ENCODE assay signal across 12 cellular contexts in the genomic region with DNA sequence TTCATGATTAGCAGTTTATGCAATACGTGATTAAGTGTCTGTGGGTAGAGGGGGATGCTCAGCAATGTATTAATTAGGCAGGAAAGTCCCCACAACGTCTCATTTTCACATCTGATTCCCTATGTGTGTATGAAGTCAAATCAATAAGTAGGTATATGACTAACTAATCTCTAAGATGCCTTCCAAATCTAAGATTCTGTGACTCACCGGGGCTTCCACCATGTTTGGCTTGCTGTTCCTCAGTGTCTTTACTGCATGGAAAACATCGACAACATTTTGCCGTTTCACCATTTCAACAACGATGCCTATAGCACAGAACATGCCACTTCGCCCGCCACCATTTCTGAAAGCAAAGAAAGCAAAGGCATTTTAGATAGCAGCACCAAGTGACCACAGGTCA.
DNase-seq lines count a peak whose midpoint lies in the region; ATAC-seq, FAIRE-seq and TF ChIP-seq lines count a peak whose summit lies in the region.
"Had no signal": no experiment of that assay in that cellular context is flagged by ENCODE, and none has a peak within 500 bp of the region (broad histone marks: within the 10 kb centered on the region; RNA-seq: fewer than 3 reads in every experiment).

No MANE protein-coding gene starts in this region.

- DNase-seq in SK-N-SH (no peak), bronchial epithelial cell (ENCODE audit: low read depth) (peak; percentile 25), RPMI8226 (no peak)
- peak; percentile 47 to 66 for DNase-seq in activated CD4-positive, alpha-beta T cell treated with anti-CD3 and anti-CD28 coated beads, Interleukin-2, amount 50 U/mL, for 48 hours
- DNase-seq in stimulated activated CD4-positive, alpha-beta T cell treated with anti-CD3 and anti-CD28 coated beads, TNF-alpha, amount 100 ng/mL, for 48 hours (ENCODE audit: low read depth in 3 of 3): peak; percentile 12 to 32 (median 31)
- DNase-seq: esophagus squamous epithelium, NCI-H2107, transverse colon had no signal

- H4K20me1 ChIP-seq in SK-N-SH (ENCODE audit: insufficient read depth): no peaks in the 10 kb centered on the region

- peak overlapping the region in 1 of 2 experiments; percentile 81; a peak in 1 of 4 replicates for H3K27ac ChIP-seq in SK-N-SH (ENCODE audit: low read depth in 2 of 2, low read length in 1 of 2)
- H3K27ac ChIP-seq: esophagus squamous epithelium, HL-60, transverse colon had no signal

- 89% methylated on average over 8 of the region's 8 CpGs for WGBS in SK-N-SH (ENCODE audit: low lambda C conversion rate)

- ATAC-seq in SK-N-SH treated with all-trans-retinoic acid at 6 μM for 48 hours (no peak), HG02840 (IDR thresholded peaks at IDR 0.05; ENCODE audit: low FRiP score, unreplicated experiment) (no peak), HG02852 (IDR thresholded peaks at IDR 0.05; ENCODE audit: unreplicated experiment) (no peak)

- H3F3A ChIP-seq in SK-N-SH (replicated peaks; ENCODE audit: insufficient read depth): peaks cover 8% of the 10 kb centered on the region

- H3K4me3 ChIP-seq in SK-N-SH (ENCODE audit: low read depth in 2 of 2, low read length in 1 of 2) (no peak overlapping the region), bronchial epithelial cell (ENCODE audit: low read depth, low read length) (no peak overlapping the region)
- H3K4me3 ChIP-seq: esophagus squamous epithelium, transverse colon had no signal

- POLR2A ChIA-PET in SK-N-SH (lab: Yijun Ruan, JAX): no interaction called here

- H2AFZ ChIP-seq in SK-N-SH (ENCODE audit: low read depth): no peak overlapping the region

- no peak overlapping the region for H3K9ac ChIP-seq in SK-N-SH

- H3K27me3 ChIP-seq in SK-N-SH (ENCODE audit: insufficient read depth) (no peaks in the 10 kb centered on the region), bronchial epithelial cell (ENCODE audit: control insufficient read depth, insufficient read depth, low read length) (no peaks in the 10 kb centered on the region)
- H3K27me3 ChIP-seq: esophagus squamous epithelium, transverse colon had no signal

- H3K9me3 ChIP-seq in SK-N-SH: no peaks in the 10 kb centered on the region
- H3K9me3 ChIP-seq: esophagus squamous epithelium, transverse colon had no signal

- TF ChIP-seq RAD21 in SK-N-SH (IDR thresholded peaks at IDR 0.05; ENCODE audit: low read length): no peak

- H3K79me2 ChIP-seq in SK-N-SH (ENCODE audit: insufficient read depth): no peaks in the 10 kb centered on the region

- H3K4me2 ChIP-seq in SK-N-SH: 0 out of 2 replicates have a peak overlapping the region, but pooled peaks have one; percentile 57

- peaks cover 12 to 33% of the 10 kb centered on the region in 2 experiments for H3K36me3 ChIP-seq in SK-N-SH (replicated peaks in 1 of 2; ENCODE audit: control insufficient read depth in 1 of 2, insufficient read depth in 2 of 2, low read length in 1 of 2)
- H3K36me3 ChIP-seq in bronchial epithelial cell (ENCODE audit: control insufficient read depth, insufficient read depth, low read length): peaks cover 3% of the 10 kb centered on the region

- H3K9me2 ChIP-seq in SK-N-SH: no peaks in the 10 kb centered on the region

- FAIRE-seq in bronchial epithelial cell (lab: Jason Lieb, UNC): peak; percentile 13

- TF ChIP-seq CTCF in SK-N-SH (IDR thresholded peaks at IDR 0.05) (no peak), bronchial epithelial cell (IDR thresholded peaks at IDR 0.05; ENCODE audit: insufficient read depth, low read length, severe bottlenecking) (no peak)

- TF ChIP-seq EP300 in SK-N-SH (IDR thresholded peaks at IDR 0.05; ENCODE audit: borderline replicate concordance in 1 of 2, low read depth in 1 of 2, low read length in 1 of 2): no peak

- CTCF ChIA-PET in SK-N-SH (lab: Yijun Ruan, JAX): interaction anchor here (1.0 kb wide), 1 partner anchor 17 kb away, joined by 3 read pairs; no protein-coding TSS in a partner anchor

- H3K4me1 ChIP-seq in SK-N-SH (ENCODE audit: control insufficient read depth in 1 of 2, insufficient read depth in 2 of 2, low read depth in 1 of 2, low read length in 1 of 2): peaks cover 0 to 4% of the 10 kb centered on the region in 2 experiments; a peak in 1 of 4 replicates
- H3K4me1 ChIP-seq: esophagus squamous epithelium, transverse colon had no signal

TF ChIP-seq in SK-N-SH, 30 proteins besides CTCF, POLR2A, EP300 and RAD21:
- TF ChIP-seq SIN3A (IDR thresholded peaks at IDR 0.05; ENCODE audit: borderline replicate concordance, low read depth, low read length) (no peak), RCOR1 (IDR thresholded peaks at IDR 0.05; ENCODE audit: low read length) (no peak), TAF1 (IDR thresholded peaks at IDR 0.05; ENCODE audit: borderline replicate concordance, low read depth, low read length) (no peak), FOSL2 (IDR thresholded peaks at IDR 0.05; ENCODE audit: borderline replicate concordance, low read depth) (no peak)
TF ChIP-seq in SK-N-SH: peak in this region for 0.

TF ChIP-seq in SK-N-SH treated with all-trans-retinoic acid at 6 μM for 48 hours, 23 proteins besides CTCF, POLR2A, EP300 and RAD21 (continues in another document):
- TF ChIP-seq ARNTL (CRISPR knock-in tag; IDR thresholded peaks at IDR 0.05; ENCODE audit: borderline replicate concordance, low read depth): no peak
- no peak for TF ChIP-seq PPARA (CRISPR knock-in tag; IDR thresholded peaks at IDR 0.05; ENCODE audit: borderline replicate concordance)
- no peak for TF ChIP-seq SNAI2 (CRISPR knock-in tag; IDR thresholded peaks at IDR 0.05)
- no peak for TF ChIP-seq ZNF8 (CRISPR knock-in tag; IDR thresholded peaks at IDR 0.05)
- TF ChIP-seq ZFP30 (CRISPR knock-in tag; IDR thresholded peaks at IDR 0.05): no peak
- no peak for TF ChIP-seq ESRRG (CRISPR knock-in tag; IDR thresholded peaks at IDR 0.05)
- TF ChIP-seq ZNF70 (CRISPR knock-in tag; IDR thresholded peaks at IDR 0.05): no peak
- no peak for TF ChIP-seq CSDC2 (CRISPR knock-in tag; IDR thresholded peaks at IDR 0.05)
- TF ChIP-seq BACH2 (CRISPR knock-in tag; IDR thresholded peaks at IDR 0.05; ENCODE audit: borderline replicate concordance): no peak
- TF ChIP-seq, protein P1, sequence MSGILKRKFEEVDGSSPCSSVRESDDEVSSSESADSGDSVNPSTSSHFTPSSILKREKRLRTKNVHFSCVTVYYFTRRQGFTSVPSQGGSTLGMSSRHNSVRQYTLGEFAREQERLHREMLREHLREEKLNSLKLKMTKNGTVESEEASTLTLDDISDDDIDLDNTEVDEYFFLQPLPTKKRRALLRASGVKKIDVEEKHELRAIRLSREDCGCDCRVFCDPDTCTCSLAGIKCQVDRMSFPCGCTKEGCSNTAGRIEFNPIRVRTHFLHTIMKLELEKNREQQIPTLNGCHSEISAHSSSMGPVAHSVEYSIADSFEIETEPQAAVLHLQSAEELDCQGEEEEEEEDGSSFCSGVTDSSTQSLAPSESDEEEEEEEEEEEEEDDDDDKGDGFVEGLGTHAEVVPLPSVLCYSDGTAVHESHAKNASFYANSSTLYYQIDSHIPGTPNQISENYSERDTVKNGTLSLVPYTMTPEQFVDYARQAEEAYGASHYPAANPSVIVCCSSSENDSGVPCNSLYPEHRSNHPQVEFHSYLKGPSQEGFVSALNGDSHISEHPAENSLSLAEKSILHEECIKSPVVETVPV (CRISPR knock-in tag; IDR thresholded peaks at IDR 0.05): no peak
- TF ChIP-seq, protein P2, sequence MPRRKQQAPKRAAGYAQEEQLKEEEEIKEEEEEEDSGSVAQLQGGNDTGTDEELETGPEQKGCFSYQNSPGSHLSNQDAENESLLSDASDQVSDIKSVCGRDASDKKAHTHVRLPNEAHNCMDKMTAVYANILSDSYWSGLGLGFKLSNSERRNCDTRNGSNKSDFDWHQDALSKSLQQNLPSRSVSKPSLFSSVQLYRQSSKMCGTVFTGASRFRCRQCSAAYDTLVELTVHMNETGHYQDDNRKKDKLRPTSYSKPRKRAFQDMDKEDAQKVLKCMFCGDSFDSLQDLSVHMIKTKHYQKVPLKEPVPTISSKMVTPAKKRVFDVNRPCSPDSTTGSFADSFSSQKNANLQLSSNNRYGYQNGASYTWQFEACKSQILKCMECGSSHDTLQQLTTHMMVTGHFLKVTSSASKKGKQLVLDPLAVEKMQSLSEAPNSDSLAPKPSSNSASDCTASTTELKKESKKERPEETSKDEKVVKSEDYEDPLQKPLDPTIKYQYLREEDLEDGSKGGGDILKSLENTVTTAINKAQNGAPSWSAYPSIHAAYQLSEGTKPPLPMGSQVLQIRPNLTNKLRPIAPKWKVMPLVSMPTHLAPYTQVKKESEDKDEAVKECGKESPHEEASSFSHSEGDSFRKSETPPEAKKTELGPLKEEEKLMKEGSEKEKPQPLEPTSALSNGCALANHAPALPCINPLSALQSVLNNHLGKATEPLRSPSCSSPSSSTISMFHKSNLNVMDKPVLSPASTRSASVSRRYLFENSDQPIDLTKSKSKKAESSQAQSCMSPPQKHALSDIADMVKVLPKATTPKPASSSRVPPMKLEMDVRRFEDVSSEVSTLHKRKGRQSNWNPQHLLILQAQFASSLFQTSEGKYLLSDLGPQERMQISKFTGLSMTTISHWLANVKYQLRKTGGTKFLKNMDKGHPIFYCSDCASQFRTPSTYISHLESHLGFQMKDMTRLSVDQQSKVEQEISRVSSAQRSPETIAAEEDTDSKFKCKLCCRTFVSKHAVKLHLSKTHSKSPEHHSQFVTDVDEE (CRISPR knock-in tag; IDR thresholded peaks at IDR 0.05): no peak
- TF ChIP-seq, protein P3, sequence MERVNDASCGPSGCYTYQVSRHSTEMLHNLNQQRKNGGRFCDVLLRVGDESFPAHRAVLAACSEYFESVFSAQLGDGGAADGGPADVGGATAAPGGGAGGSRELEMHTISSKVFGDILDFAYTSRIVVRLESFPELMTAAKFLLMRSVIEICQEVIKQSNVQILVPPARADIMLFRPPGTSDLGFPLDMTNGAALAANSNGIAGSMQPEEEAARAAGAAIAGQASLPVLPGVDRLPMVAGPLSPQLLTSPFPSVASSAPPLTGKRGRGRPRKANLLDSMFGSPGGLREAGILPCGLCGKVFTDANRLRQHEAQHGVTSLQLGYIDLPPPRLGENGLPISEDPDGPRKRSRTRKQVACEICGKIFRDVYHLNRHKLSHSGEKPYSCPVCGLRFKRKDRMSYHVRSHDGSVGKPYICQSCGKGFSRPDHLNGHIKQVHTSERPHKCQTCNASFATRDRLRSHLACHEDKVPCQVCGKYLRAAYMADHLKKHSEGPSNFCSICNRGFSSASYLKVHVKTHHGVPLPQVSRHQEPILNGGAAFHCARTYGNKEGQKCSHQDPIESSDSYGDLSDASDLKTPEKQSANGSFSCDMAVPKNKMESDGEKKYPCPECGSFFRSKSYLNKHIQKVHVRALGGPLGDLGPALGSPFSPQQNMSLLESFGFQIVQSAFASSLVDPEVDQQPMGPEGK (CRISPR knock-in tag; IDR thresholded peaks at IDR 0.05; ENCODE audit: borderline replicate concordance): no peak

Comparison
In these comparisons a context has a peak if more than half of its experiments do, and no peak if none do; other contexts are left out.
1. DNase-seq: peak in activated CD4-positive, alpha-beta T cell treated with anti-CD3 and anti-CD28 coated beads, Interleukin-2, amount 50 U/mL, for 48 hours (2 of 2), bronchial epithelial cell (single experiment) and stimulated activated CD4-positive, alpha-beta T cell treated with anti-CD3 and anti-CD28 coated beads, TNF-alpha, amount 100 ng/mL, for 48 hours (3 of 3); none in SK-N-SH (single experiment) and RPMI8226 (single experiment).